8 cellular contexts compared by ENCODE assay signal in the genomic region with DNA sequence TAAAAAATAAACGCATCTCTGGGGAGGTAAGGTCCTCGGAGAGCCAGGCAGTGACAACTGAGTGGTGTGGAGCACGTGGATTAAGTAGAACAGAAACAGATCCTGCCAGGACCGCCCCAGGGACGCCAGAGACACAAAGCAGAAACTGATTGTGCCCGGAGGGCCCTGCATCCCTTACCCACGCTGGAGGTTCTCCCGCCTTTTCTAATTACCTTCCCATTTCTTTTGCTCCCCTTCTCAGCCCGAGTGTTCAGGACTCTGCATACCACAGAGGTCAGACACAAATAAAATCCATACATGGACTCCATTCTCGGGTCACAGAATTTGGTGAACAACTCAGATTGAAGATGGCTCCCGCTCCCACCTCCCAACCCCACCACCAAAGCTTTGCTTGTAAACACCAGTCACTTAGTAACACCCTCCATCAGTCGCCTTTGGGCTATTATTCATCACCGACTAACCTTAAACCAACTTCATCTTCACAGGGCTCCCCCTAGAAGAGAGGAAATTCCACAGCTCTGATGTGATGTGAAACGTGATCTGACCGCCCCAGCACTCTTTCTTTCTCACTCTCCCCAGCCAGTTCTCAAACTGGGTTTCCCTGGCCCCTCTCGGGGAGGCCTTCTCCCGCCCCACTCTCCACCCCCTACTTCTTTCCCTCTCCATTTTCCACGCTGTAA. TPM values are rescaled to one million over a fixed set of nuclear protein-coding genes. Genes with fewer than 3 reads are reported as not detected.
A peak's percentile ranks its signal among the peaks of the same experiment; 100 is the strongest.
DNase-seq lines count a peak whose midpoint lies in the region; ATAC-seq, FAIRE-seq and TF ChIP-seq lines count a peak whose summit lies in the region.

No MANE protein-coding gene starts in this region.

- H3K27ac ChIP-seq in astrocyte (ENCODE audit: low read depth, low read length), result peak overlapping the region; percentile 98

- peak overlapping the region; percentile 83 for H3K4me3 Mint-ChIP-seq in astrocyte (ENCODE audit: unreplicated experiment)

- DNase-seq in EL (peak; percentile 100), NCI-H510A (lab: John Stamatoyannopoulos, UW) (peak; percentile 4), astrocyte (ENCODE audit: low read depth) (peak; percentile 99), germinal center (ENCODE audit: low spot score) (no peak)
- DNase-seq in stimulated activated CD4-positive, alpha-beta T cell treated with anti-CD3 and anti-CD28 coated beads, Interleukin-4, amount 100 ng/mL, for 1 hour, result peak; percentile 25

- H2AFZ ChIP-seq in astrocyte (ENCODE audit: low read depth, low read length), result peak overlapping the region; percentile 25

- H3K4me3 ChIP-seq in astrocyte (ENCODE audit: insufficient read depth, low read depth, low read length), result peak overlapping the region; percentile 39
- peak overlapping the region; percentile 73 for H3K4me3 ChIP-seq in iPS-15b (ENCODE audit: low read depth, low read length)

- no peaks in the 10 kb centered on the region for H3K27me3 Mint-ChIP-seq in astrocyte (ENCODE audit: low read depth, unreplicated experiment)

- H3K36me3 ChIP-seq in astrocyte (ENCODE audit: insufficient read depth, low read length) (no peaks in the 10 kb centered on the region), iPS-15b (ENCODE audit: control insufficient read depth, insufficient read depth, low read length) (no peaks in the 10 kb centered on the region)

- H3K79me2 ChIP-seq in astrocyte (ENCODE audit: insufficient read depth, low read length), result no peaks in the 10 kb centered on the region

- peaks cover 60% of the 10 kb centered on the region for H3K4me1 ChIP-seq in astrocyte (ENCODE audit: insufficient read depth, low read length)
- peaks cover 40% of the 10 kb centered on the region for H3K4me1 ChIP-seq in iPS-15b (ENCODE audit: control insufficient read depth, insufficient read depth, low read length)

- H3K9me3 ChIP-seq in astrocyte (ENCODE audit: insufficient read depth, low read depth, low read length) (no peaks in the 10 kb centered on the region), iPS-15b (ENCODE audit: control insufficient read depth, insufficient read depth, low read length) (no peaks in the 10 kb centered on the region)

- no peaks in the 10 kb centered on the region for H3K36me3 Mint-ChIP-seq in astrocyte (ENCODE audit: low read depth, unreplicated experiment)

- ATAC-seq in GM18909 (IDR thresholded peaks at IDR 0.05; ENCODE audit: poor library complexity, unreplicated experiment) (no peak), GM18502 (IDR thresholded peaks at IDR 0.05; ENCODE audit: poor library complexity, unreplicated experiment) (no peak)

- H3K9me3 Mint-ChIP-seq in astrocyte (ENCODE audit: unreplicated experiment), result no peaks in the 10 kb centered on the region

- H3K27ac Mint-ChIP-seq in astrocyte (ENCODE audit: unreplicated experiment), result peak overlapping the region; percentile 100

- peak; percentile 65 for FAIRE-seq in astrocyte (lab: Jason Lieb, UNC)

- no peaks in the 10 kb centered on the region for H4K20me1 ChIP-seq in astrocyte (ENCODE audit: insufficient read depth, low read length)

- no peak for TF ChIP-seq CTCF in astrocyte (IDR thresholded peaks at IDR 0.05; ENCODE audit: insufficient read depth, low read depth, low read length)

- H3K4me2 ChIP-seq in astrocyte (ENCODE audit: low read length), result peak overlapping the region; percentile 78

- H3K9ac ChIP-seq in astrocyte (ENCODE audit: low read length), result peak overlapping the region; percentile 93
- H3K9ac ChIP-seq in iPS-15b (ENCODE audit: low read depth, low read length), result peak overlapping the region; percentile 96

- H3K27me3 ChIP-seq in astrocyte (ENCODE audit: insufficient read depth, low read length) (no peaks in the 10 kb centered on the region), iPS-15b (ENCODE audit: control insufficient read depth, insufficient read depth, low read length) (no peaks in the 10 kb centered on the region)

- peaks cover 63% of the 10 kb centered on the region for H3K4me1 Mint-ChIP-seq in astrocyte (ENCODE audit: low read depth, unreplicated experiment)

RNA-seq across cellular contexts. Expression of a gene that starts 32.6 kb away (rescaled TPM):
- 29.0 and 32.1 TPM in 2 replicates for total RNA-seq in astrocyte
